ENCODE assay signal across 19 cellular contexts in genomic region chr4:42309571-42310260, GRCh38.
"Had no signal": no experiment of that assay in that cellular context is flagged by ENCODE, and none has a peak within 500 bp of the region (broad histone marks: within the 10 kb centered on the region; RNA-seq: fewer than 3 reads in every experiment).

No MANE protein-coding gene starts in this region.

- H3K79me2 ChIP-seq: hepatocyte had no signal

- FAIRE-seq: urothelium cell line had no signal

- H3K27ac Mint-ChIP-seq: naive thymus-derived CD4-positive, alpha-beta T cell; stimulated activated effector memory CD8-positive, alpha-beta T cell treated with anti-CD3 and anti-CD28 coated beads, Interleukin-12 subunit alpha, Interleukin-12 subunit beta, amount 100 ng/mL, for 72 hours; type B pancreatic cell had no signal

- H3K9me3 Mint-ChIP-seq: stimulated activated effector memory CD8-positive, alpha-beta T cell treated with anti-CD3 and anti-CD28 coated beads, Interleukin-12 subunit alpha, Interleukin-12 subunit beta, amount 100 ng/mL, for 72 hours had no signal

- H3K36me3 ChIP-seq: esophagus squamous epithelium, gastroesophageal sphincter, neutrophil, right lobe of liver, suprapubic skin, thyroid gland had no signal

- H3K27ac ChIP-seq: esophagus squamous epithelium, gastroesophageal sphincter, hepatocyte, neutrophil, psoas muscle, right lobe of liver, suprapubic skin, thyroid gland had no signal

- H3K4me2 ChIP-seq: hepatocyte had no signal

- H3K4me3 ChIP-seq: esophagus squamous epithelium, gastroesophageal sphincter, hepatocyte, psoas muscle, right lobe of liver, suprapubic skin, thyroid gland had no signal

- H3K27me3 ChIP-seq: esophagus squamous epithelium, hepatocyte, neutrophil, right lobe of liver, suprapubic skin, thyroid gland had no signal

- H3K4me3 Mint-ChIP-seq: naive thymus-derived CD4-positive, alpha-beta T cell; stimulated activated effector memory CD8-positive, alpha-beta T cell treated with anti-CD3 and anti-CD28 coated beads, Interleukin-12 subunit alpha, Interleukin-12 subunit beta, amount 100 ng/mL, for 72 hours; type B pancreatic cell had no signal

- H3K36me3 Mint-ChIP-seq: naive thymus-derived CD4-positive, alpha-beta T cell; stimulated activated effector memory CD8-positive, alpha-beta T cell treated with anti-CD3 and anti-CD28 coated beads, Interleukin-12 subunit alpha, Interleukin-12 subunit beta, amount 100 ng/mL, for 72 hours; type B pancreatic cell had no signal

- DNase-seq: dermis blood vessel endothelial cell; esophagus squamous epithelium; foreskin fibroblast; left colon; naive thymus-derived CD4-positive, alpha-beta T cell; psoas muscle; retina; right lobe of liver; stimulated activated CD4-positive, alpha-beta T cell treated with anti-CD3 and anti-CD28 coated beads, Interleukin-4, amount 100 ng/mL, for 1 hour; stimulated activated CD8-positive, alpha-beta memory T cell treated with anti-CD3 and anti-CD28 coated beads, Interleukin-4, amount 100 ng/mL, for 48 hours; stimulated activated naive CD8-positive, alpha-beta T cell treated with anti-CD3 and anti-CD28 coated beads, Interleukin-15, Interleukin-2, amounts not matched to agents 100 U/mL and 50 U/mL, for 24 hours; thyroid gland had no signal

- H3K4me1 ChIP-seq: esophagus squamous epithelium, psoas muscle, right lobe of liver, suprapubic skin had no signal

- ATAC-seq: gastroesophageal sphincter; left colon; naive thymus-derived CD4-positive, alpha-beta T cell; psoas muscle; right lobe of liver; stimulated activated effector memory CD8-positive, alpha-beta T cell treated with anti-CD3 and anti-CD28 coated beads, Interleukin-12 subunit alpha, Interleukin-12 subunit beta, amount 100 ng/mL, for 72 hours; stimulated activated naive CD8-positive, alpha-beta T cell treated with anti-CD3 and anti-CD28 coated beads, Interleukin-15, Interleukin-2, amounts not matched to agents 100 U/mL and 50 U/mL, for 24 hours had no signal

- H3K4me1 Mint-ChIP-seq: naive thymus-derived CD4-positive, alpha-beta T cell; stimulated activated effector memory CD8-positive, alpha-beta T cell treated with anti-CD3 and anti-CD28 coated beads, Interleukin-12 subunit alpha, Interleukin-12 subunit beta, amount 100 ng/mL, for 72 hours had no signal
